ENCODE assay signal across 16 cellular contexts in the genomic region with DNA sequence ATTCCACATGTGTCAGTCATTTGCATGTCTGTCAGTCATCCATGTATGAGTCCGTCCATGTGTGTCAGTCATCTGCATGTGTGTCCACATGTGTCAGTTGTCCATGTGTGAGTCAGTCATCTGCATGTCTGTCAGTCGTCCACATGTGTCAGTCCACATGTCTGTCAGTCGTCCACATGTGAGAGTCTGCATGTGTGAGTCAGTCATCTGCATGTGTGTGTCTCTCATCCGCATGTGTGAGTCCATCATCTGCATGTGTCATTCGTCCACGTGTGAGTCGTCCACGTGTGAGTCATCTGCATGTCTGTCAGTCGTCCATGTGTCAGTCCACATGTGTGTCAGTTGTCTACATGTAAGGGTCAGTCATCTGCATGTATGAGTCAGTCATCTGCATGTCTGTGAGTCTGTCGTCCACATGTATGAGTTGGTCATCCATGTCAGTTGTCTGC.
DNase-seq lines count a peak whose midpoint lies in the region; ATAC-seq lines count a peak whose summit lies in the region.
"Had no signal": no experiment of that assay in that cellular context is flagged by ENCODE, and none has a peak within 500 bp of the region (broad histone marks: within the 10 kb centered on the region; RNA-seq: fewer than 3 reads in every experiment).

No MANE protein-coding gene starts in this region.

- H3K4me1 Mint-ChIP-seq in stimulated activated effector memory CD8-positive, alpha-beta T cell treated with anti-CD3 and anti-CD28 coated beads, Interleukin-12 subunit alpha, Interleukin-12 subunit beta, amount 100 ng/mL, for 72 hours, result peaks cover 22% of the 10 kb centered on the region

- DNase-seq in stimulated activated CD4-positive, alpha-beta T cell treated with anti-CD3 and anti-CD28 coated beads, Interleukin-15, amount 100 ng/mL, for 24 hours, result peak; percentile 29
- DNase-seq in stimulated activated CD4-positive, alpha-beta T cell treated with anti-CD3 and anti-CD28 coated beads, Interleukin-4, amount 100 ng/mL, for 4 hours, result no peak
- peak; percentile 14 for DNase-seq in RPMI7951 (ENCODE audit: low read depth)
- DNase-seq in stimulated activated effector memory CD8-positive, alpha-beta T cell treated with anti-CD3 and anti-CD28 coated beads, Interleukin-12 subunit alpha, Interleukin-12 subunit beta, amount 100 ng/mL, for 72 hours (ENCODE audit: low spot score in 2 of 2), result no peak
- DNase-seq in LoVo (ENCODE audit: low spot score), result no peak
- DNase-seq: activated naive CD4-positive, alpha-beta T cell; body of pancreas; dorsolateral prefrontal cortex; left ventricle myocardium superior; NCI-H187 treated with DMSO at 0.1 percent for 48 hours; NCI-H510A had no signal

- no peak overlapping the region for H3K27ac Mint-ChIP-seq in stimulated activated effector memory CD8-positive, alpha-beta T cell treated with anti-CD3 and anti-CD28 coated beads, Interleukin-12 subunit alpha, Interleukin-12 subunit beta, amount 100 ng/mL, for 72 hours
- H3K27ac Mint-ChIP-seq: progenitor cell of endocrine pancreas had no signal

- peak; percentile 14 for ATAC-seq in esophagus mucosa
- peak; percentile 45 for ATAC-seq in stimulated activated effector memory CD8-positive, alpha-beta T cell treated with anti-CD3 and anti-CD28 coated beads, Interleukin-12 subunit alpha, Interleukin-12 subunit beta, amount 100 ng/mL, for 72 hours
- ATAC-seq in HG02798 (IDR thresholded peaks at IDR 0.05; ENCODE audit: poor library complexity, unreplicated experiment), result no peak
- no peak for ATAC-seq in HG02763 (IDR thresholded peaks at IDR 0.05; ENCODE audit: unreplicated experiment)
- ATAC-seq: body of pancreas, left ventricle myocardium superior, SK-N-SH treated with all-trans-retinoic acid at 6 μM for 48 hours had no signal

- H3K4me3 Mint-ChIP-seq in stimulated activated effector memory CD8-positive, alpha-beta T cell treated with anti-CD3 and anti-CD28 coated beads, Interleukin-12 subunit alpha, Interleukin-12 subunit beta, amount 100 ng/mL, for 72 hours, result no peak overlapping the region

- H3K36me3 Mint-ChIP-seq in stimulated activated effector memory CD8-positive, alpha-beta T cell treated with anti-CD3 and anti-CD28 coated beads, Interleukin-12 subunit alpha, Interleukin-12 subunit beta, amount 100 ng/mL, for 72 hours, result peaks cover 46% of the 10 kb centered on the region

- H3K9me3 Mint-ChIP-seq in stimulated activated effector memory CD8-positive, alpha-beta T cell treated with anti-CD3 and anti-CD28 coated beads, Interleukin-12 subunit alpha, Interleukin-12 subunit beta, amount 100 ng/mL, for 72 hours, result no peaks in the 10 kb centered on the region

Comparison
In these comparisons a context has a peak if more than half of its experiments do, and no peak if none do; other contexts are left out.
1. DNase-seq: peak in stimulated activated CD4-positive, alpha-beta T cell treated with anti-CD3 and anti-CD28 coated beads, Interleukin-15, amount 100 ng/mL, for 24 hours (single experiment) and RPMI7951 (single experiment); none in stimulated activated CD4-positive, alpha-beta T cell treated with anti-CD3 and anti-CD28 coated beads, Interleukin-4, amount 100 ng/mL, for 4 hours (0 of 2), stimulated activated effector memory CD8-positive, alpha-beta T cell treated with anti-CD3 and anti-CD28 coated beads, Interleukin-12 subunit alpha, Interleukin-12 subunit beta, amount 100 ng/mL, for 72 hours (0 of 2) and LoVo (single experiment).
2. ATAC-seq: peak in esophagus mucosa (single experiment) and stimulated activated effector memory CD8-positive, alpha-beta T cell treated with anti-CD3 and anti-CD28 coated beads, Interleukin-12 subunit alpha, Interleukin-12 subunit beta, amount 100 ng/mL, for 72 hours (single experiment); none in HG02798 (single experiment) and HG02763 (single experiment).